In genomic region chr4:34043131-34043530, GRCh38 we compare ENCODE assay signal across 20 cellular contexts.
DNase-seq lines count a peak whose midpoint lies in the region; ATAC-seq and TF ChIP-seq lines count a peak whose summit lies in the region.
"Had no signal": no experiment of that assay in that cellular context is flagged by ENCODE, and none has a peak within 500 bp of the region (broad histone marks: within the 10 kb centered on the region; RNA-seq: fewer than 3 reads in every experiment).

No MANE protein-coding gene starts in this region.

- no peaks in the 10 kb centered on the region for H3K36me3 ChIP-seq in OCI-LY7 (ENCODE audit: insufficient read depth, low read length)
- H3K36me3 ChIP-seq: BLaER1, MG63 had no signal

- no TSS peak for BruUV-seq in OCI-LY7 (replicated peaks; lab: Mats Ljungman, UMichigan)

- no peak overlapping the region for H3K27ac ChIP-seq in OCI-LY7 (ENCODE audit: low read depth, low read length, poor library complexity, severe bottlenecking)
- H3K27ac ChIP-seq: BLaER1, HL-60 had no signal

- peak; percentile 6 for DNase-seq in EL
- peak; percentile 38 for DNase-seq in M059J (ENCODE audit: low read depth)
- DNase-seq in amniotic epithelial cell (ENCODE audit: low read depth), result peak; percentile 9
- peak; percentile 31 for DNase-seq in fibroblast of villous mesenchyme (ENCODE audit: low read depth)
- no peak for DNase-seq in stimulated activated naive CD8-positive, alpha-beta T cell treated with anti-CD3 and anti-CD28 coated beads, Interleukin-15, Interleukin-2, amounts not matched to agents 100 U/mL and 50 U/mL, for 24 hours
- DNase-seq in activated T-cell treated with anti-CD3 and anti-CD28 coated beads, Interleukin-2, amount 50 U/mL, for 48 hours, result no peak
- no peak for DNase-seq in OCI-LY7 (ENCODE audit: low spot score)
- DNase-seq: DMS153; GDM1; GOT3; KBM-7; MG63; NCI-H1105 treated with DMSO at 0.1 percent for 48 hours; NCI-H2029; NCI-H524; NK-92 treated with Interleukin-12 subunit alpha and Interleukin-12 subunit beta, amount 100 ng/mL, for 24 hours; PC-3; T-cell had no signal

- peaks cover 5% of the 10 kb centered on the region; the same call in 1 of the 2 replicates for H3K9me3 ChIP-seq in OCI-LY7 (ENCODE audit: low read length)
- H3K9me3 ChIP-seq: BLaER1, MG63 had no signal

- H4K20me1 ChIP-seq in OCI-LY7 (ENCODE audit: insufficient read depth, low read length), result no peaks in the 10 kb centered on the region
- H4K20me1 ChIP-seq: BLaER1 had no signal

- H3K4me1 ChIP-seq in OCI-LY7 (ENCODE audit: insufficient read depth, low read length, poor library complexity, severe bottlenecking), result no peaks in the 10 kb centered on the region
- H3K4me1 ChIP-seq: BLaER1 had no signal

- no peak overlapping the region for H3K4me2 ChIP-seq in OCI-LY7 (ENCODE audit: low read length)
- H3K4me2 ChIP-seq: BLaER1 had no signal

- no peak for ATAC-seq in stimulated activated naive CD8-positive, alpha-beta T cell treated with anti-CD3 and anti-CD28 coated beads, Interleukin-15, Interleukin-2, amounts not matched to agents 100 U/mL and 50 U/mL, for 24 hours
- ATAC-seq: PC-3, T-cell had no signal

- no peaks in the 10 kb centered on the region for H3K9me2 ChIP-seq in OCI-LY7 (ENCODE audit: insufficient read depth, low read length)

- TF ChIP-seq CTCF in fibroblast of villous mesenchyme (IDR thresholded peaks at IDR 0.05; ENCODE audit: insufficient read depth, low read depth, low read length) (no peak), OCI-LY7 (conservative IDR thresholded peaks at IDR 0.05; ENCODE audit: low read length) (no peak)

- CTCF ChIA-PET in OCI-LY7 (lab: Charles Lee; ENCODE audit: unreplicated experiment), result no interaction called here

- H3K79me2 ChIP-seq in OCI-LY7 (ENCODE audit: insufficient read depth, low read depth, low read length), result no peaks in the 10 kb centered on the region

- H2AFZ ChIP-seq in OCI-LY7 (ENCODE audit: low read length), result no peak overlapping the region

- intact Hi-C loops in OCI-LY7 (cut with micrococcal nuclease; ENCODE audit: unreplicated experiment), result no loop called here

- H3K4me3 ChIP-seq in fibroblast of villous mesenchyme (ENCODE audit: low read depth, low read length) (no peak overlapping the region), OCI-LY7 (ENCODE audit: low read depth, low read length, poor library complexity, severe bottlenecking) (no peak overlapping the region)
- H3K4me3 ChIP-seq: BLaER1, MG63 had no signal

- POLR2A ChIA-PET in OCI-LY7 (lab: Charles Lee), result interaction anchor here (0.7 kb wide), 1 partner anchor 9 kb away, joined by 3 read pairs; no protein-coding TSS in a partner anchor

Comparison
In these comparisons a context has a peak if more than half of its experiments do, and no peak if none do; other contexts are left out.
1. DNase-seq: peak in EL (single experiment), M059J (single experiment), amniotic epithelial cell (single experiment) and fibroblast of villous mesenchyme (single experiment); none in stimulated activated naive CD8-positive, alpha-beta T cell treated with anti-CD3 and anti-CD28 coated beads, Interleukin-15, Interleukin-2, amounts not matched to agents 100 U/mL and 50 U/mL, for 24 hours (single experiment), activated T-cell treated with anti-CD3 and anti-CD28 coated beads, Interleukin-2, amount 50 U/mL, for 48 hours (0 of 2) and OCI-LY7 (single experiment).